In genomic region chr11:49405743-49406142, GRCh38 we compare ENCODE assay signal across 17 cellular contexts.
"Had no signal": no experiment of that assay in that cellular context is flagged by ENCODE, and none has a peak within 500 bp of the region (broad histone marks: within the 10 kb centered on the region; RNA-seq: fewer than 3 reads in every experiment).

No MANE protein-coding gene starts in this region.

- ATAC-seq: gastrocnemius medialis; heart right ventricle; naive thymus-derived CD4-positive, alpha-beta T cell; sciatic nerve had no signal

- H3K27ac Mint-ChIP-seq: naive thymus-derived CD4-positive, alpha-beta T cell; nephron progenitor cell had no signal

- H3K4me1 ChIP-seq: esophagus muscularis mucosa, gastrocnemius medialis, heart right ventricle, left ventricle myocardium inferior, stomach, uterus had no signal

- H3K4me3 ChIP-seq: esophagus muscularis mucosa, gastrocnemius medialis, heart right ventricle, left ventricle myocardium inferior, stomach, uterus had no signal

- H3K4me3 Mint-ChIP-seq: naive thymus-derived CD4-positive, alpha-beta T cell; nephron progenitor cell had no signal

- H3K27me3 ChIP-seq: esophagus muscularis mucosa, gastrocnemius medialis, heart right ventricle, stomach, uterus had no signal

- H3K36me3 Mint-ChIP-seq: naive thymus-derived CD4-positive, alpha-beta T cell had no signal

- H3K4me1 Mint-ChIP-seq: naive thymus-derived CD4-positive, alpha-beta T cell; nephron progenitor cell had no signal

- H3K27ac ChIP-seq: epithelial cell of prostate, esophagus muscularis mucosa, gastrocnemius medialis, heart right ventricle, left ventricle myocardium inferior, stomach, uterus had no signal

- H3K36me3 ChIP-seq: esophagus muscularis mucosa, gastrocnemius medialis, heart right ventricle, left ventricle myocardium inferior, stomach, uterus had no signal

- DNase-seq: effector memory CD4-positive, alpha-beta T cell; gastrocnemius medialis; heart right ventricle; hypothalamus; islet precursor cell; left ventricle myocardium inferior; naive thymus-derived CD4-positive, alpha-beta T cell; nephron progenitor cell; stimulated activated CD4-positive, alpha-beta T cell treated with anti-CD3 and anti-CD28 coated beads, Interleukin-12 subunit alpha, Interleukin-12 subunit beta, amount 100 ng/mL, for 4 hours; stimulated activated naive CD4-positive, alpha-beta T cell; stomach; substantia nigra; trophoblast cell; uterus had no signal

- H3K9me3 ChIP-seq: esophagus muscularis mucosa, gastrocnemius medialis, heart right ventricle, left ventricle myocardium inferior, stomach, uterus had no signal
